In the genomic region with DNA sequence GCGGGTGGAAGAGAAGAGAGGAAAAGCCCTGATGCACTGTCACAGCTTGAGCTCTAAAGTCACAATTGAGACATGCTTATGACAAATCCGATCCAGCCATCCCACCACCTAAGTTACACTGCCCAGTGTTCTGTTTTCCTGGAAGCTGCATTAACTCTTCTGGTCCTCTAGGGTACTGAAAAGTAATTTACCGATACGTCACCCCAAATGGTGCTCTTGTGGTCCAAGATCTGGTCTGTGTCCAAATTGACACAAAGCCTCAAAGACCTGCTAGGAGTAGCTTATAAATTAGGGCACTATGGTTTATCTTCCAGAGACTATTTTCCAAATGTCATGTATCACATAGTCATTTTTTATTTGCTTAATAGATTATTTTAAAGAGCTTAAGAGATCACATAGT, we compare ENCODE assay signal across 1 cellular context.
TF ChIP-seq lines count a peak whose summit lies in the region.

No MANE protein-coding gene starts in this region.

TF ChIP-seq in H1, 55 proteins besides CTCF, POLR2A, EP300 and RAD21:
- TF ChIP-seq JUN (IDR thresholded peaks at IDR 0.05; ENCODE audit: low read depth, low read length) (no peak), PHF8 (conservative IDR thresholded peaks at IDR 0.05; ENCODE audit: low read depth, low read length) (no peak), NRF1 (IDR thresholded peaks at IDR 0.05; ENCODE audit: low read depth, low read length) (no peak), SIN3A (conservative IDR thresholded peaks at IDR 0.05 in 1 of 2, IDR thresholded peaks at IDR 0.05 in 1 of 2; ENCODE audit: low read depth in 1 of 2, low read length in 2 of 2) (no peak), KDM1A (IDR thresholded peaks at IDR 0.05; ENCODE audit: borderline replicate concordance, low read length) (no peak), SP2 (IDR thresholded peaks at IDR 0.05; ENCODE audit: low read length) (no peak), TCF12 (IDR thresholded peaks at IDR 0.05; ENCODE audit: low read depth, low read length) (no peak), SIX5 (IDR thresholded peaks at IDR 0.05; ENCODE audit: low read depth, low read length) (no peak), GABPA (IDR thresholded peaks at IDR 0.05; ENCODE audit: borderline replicate concordance, insufficient read depth, low read length) (no peak)
- TF ChIP-seq, protein P1, sequence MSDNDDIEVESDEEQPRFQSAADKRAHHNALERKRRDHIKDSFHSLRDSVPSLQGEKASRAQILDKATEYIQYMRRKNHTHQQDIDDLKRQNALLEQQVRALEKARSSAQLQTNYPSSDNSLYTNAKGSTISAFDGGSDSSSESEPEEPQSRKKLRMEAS (IDR thresholded peaks at IDR 0.05): no peak
- TF ChIP-seq, protein P2, sequence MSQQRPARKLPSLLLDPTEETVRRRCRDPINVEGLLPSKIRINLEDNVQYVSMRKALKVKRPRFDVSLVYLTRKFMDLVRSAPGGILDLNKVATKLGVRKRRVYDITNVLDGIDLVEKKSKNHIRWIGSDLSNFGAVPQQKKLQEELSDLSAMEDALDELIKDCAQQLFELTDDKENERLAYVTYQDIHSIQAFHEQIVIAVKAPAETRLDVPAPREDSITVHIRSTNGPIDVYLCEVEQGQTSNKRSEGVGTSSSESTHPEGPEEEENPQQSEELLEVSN (IDR thresholded peaks at IDR 0.05): no peak
- TF ChIP-seq, protein P3, sequence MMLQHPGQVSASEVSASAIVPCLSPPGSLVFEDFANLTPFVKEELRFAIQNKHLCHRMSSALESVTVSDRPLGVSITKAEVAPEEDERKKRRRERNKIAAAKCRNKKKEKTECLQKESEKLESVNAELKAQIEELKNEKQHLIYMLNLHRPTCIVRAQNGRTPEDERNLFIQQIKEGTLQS (IDR thresholded peaks at IDR 0.05; ENCODE audit: insufficient read depth, low read depth, low read length): no peak
